11 cellular contexts compared by ENCODE assay signal in genomic region chr13:24267283-24267682, GRCh38. TPM values are rescaled to one million over a fixed set of nuclear protein-coding genes. Genes with fewer than 3 reads are reported as not detected.
DNase-seq lines count a peak whose midpoint lies in the region; ATAC-seq, FAIRE-seq and TF ChIP-seq lines count a peak whose summit lies in the region.
"Had no signal": no experiment of that assay in that cellular context is flagged by ENCODE, and none has a peak within 500 bp of the region (broad histone marks: within the 10 kb centered on the region; RNA-seq: fewer than 3 reads in every experiment).

No MANE protein-coding gene starts in this region.

- peaks cover 0 to 23% (median 0%) of the 10 kb centered on the region in 5 donors for H3K36me3 Mint-ChIP-seq in naive thymus-derived CD4-positive, alpha-beta T cell

- no peak for FAIRE-seq in HepG2 (lab: Jason Lieb, UNC)

- WGBS in liver, result 9% methylated on average over 3 of the region's 3 CpGs
- 98% methylated on average over 3 of the region's 3 CpGs for WGBS in HepG2 (ENCODE audit: low lambda C conversion rate)

- H3K27ac ChIP-seq in liver (ENCODE audit: low read depth in 1 of 2, low read length in 2 of 2), result peak overlapping the region; percentile 64 to 69
- no peak overlapping the region for H3K27ac ChIP-seq in HepG2 (ENCODE audit: extremely low read length, insufficient read depth, low read length)
- peak overlapping the region; percentile 89 for H3K27ac ChIP-seq in naive thymus-derived CD4-positive, alpha-beta T cell (ENCODE audit: low read depth, low read length)
- peak overlapping the region; percentile 63 for H3K27ac ChIP-seq in vagina
- H3K27ac ChIP-seq: foreskin keratinocyte had no signal

- H3K4me3 Mint-ChIP-seq in naive thymus-derived CD4-positive, alpha-beta T cell, result peak overlapping the region; percentile 71 to 96 (median 89)

- H3K4me3 ChIP-seq in liver (ENCODE audit: low read depth in 1 of 3, low read length in 3 of 3), result no peak overlapping the region
- H3K4me3 ChIP-seq in HepG2 (replicated peaks in 1 of 3; ENCODE audit: insufficient read depth in 1 of 3, low read depth in 2 of 3, low read length in 3 of 3), result no peak overlapping the region
- H3K4me3 ChIP-seq in cardiac fibroblast (replicated peaks in 1 of 2; ENCODE audit: low read depth in 2 of 2, low read length in 2 of 2), result peak overlapping the region in 1 of 2 donors; percentile 11
- peak overlapping the region; percentile 74 for H3K4me3 ChIP-seq in naive thymus-derived CD4-positive, alpha-beta T cell (ENCODE audit: low read length)
- peak overlapping the region in 1 of 2 donors; percentile 4 for H3K4me3 ChIP-seq in vagina
- H3K4me3 ChIP-seq in foreskin fibroblast (ENCODE audit: low read depth in 1 of 2, low read length in 2 of 2), result no peak overlapping the region

- peaks cover 0 to 5% (median 0%) of the 10 kb centered on the region in 11 donors for H3K9me3 Mint-ChIP-seq in naive thymus-derived CD4-positive, alpha-beta T cell

- peaks cover 60 to 97% (median 93%) of the 10 kb centered on the region in 7 donors for H3K4me1 Mint-ChIP-seq in naive thymus-derived CD4-positive, alpha-beta T cell

- DNase-seq in HepG2 (ENCODE audit: low spot score) (no peak), cardiac fibroblast (ENCODE audit: low read depth in 2 of 2) (peak; percentile 12 to 55), vagina (ENCODE audit: extremely low spot score in 2 of 2) (no peak), anterior cingulate cortex (lab: John Stamatoyannopoulos, UW) (no peak), foreskin fibroblast (no peak)
- peak in 7 of 9 donors; percentile 39 to 59 (median 51) for DNase-seq in naive thymus-derived CD4-positive, alpha-beta T cell
- DNase-seq: foreskin keratinocyte, posterior cingulate gyrus, SHP77 had no signal

- H3K27me3 Mint-ChIP-seq in naive thymus-derived CD4-positive, alpha-beta T cell, result peaks cover 0 to 3% (median 0%) of the 10 kb centered on the region in 5 donors

- H3K27me3 ChIP-seq in liver (ENCODE audit: control insufficient read depth in 4 of 4, insufficient read depth in 4 of 4, low read length in 3 of 4) (no peaks in the 10 kb centered on the region), HepG2 (ENCODE audit: control insufficient read depth in 1 of 2, insufficient read depth in 2 of 2, low read length in 2 of 2) (no peaks in the 10 kb centered on the region), vagina (no peaks in the 10 kb centered on the region)
- H3K27me3 ChIP-seq in naive thymus-derived CD4-positive, alpha-beta T cell (ENCODE audit: control insufficient read depth in 2 of 2, insufficient read depth in 2 of 2, low read length in 2 of 2), result no peaks in the 10 kb centered on the region
- H3K27me3 ChIP-seq: foreskin keratinocyte had no signal

- H3K79me2 ChIP-seq in HepG2 (ENCODE audit: insufficient read depth, low read length), result peaks cover 5% of the 10 kb centered on the region

- in situ Hi-C loops in HepG2 (cut with HindIII; ENCODE audit: extremely low pct_ligation_motif_present, low pct_unique_long_range_greater_than_20kb), result no loop called here

- CTCF ChIA-PET in HepG2 (lab: Yijun Ruan, JAX; ENCODE audit: low intra/inter-chr PET ratio, low total read pairs), result no interaction called here
- CTCF ChIA-PET in naive thymus-derived CD4-positive, alpha-beta T cell (lab: Charles Lee), result interaction anchor here (1.1 kb wide), 1 partner anchor 36 kb away, joined by 3 read pairs; no protein-coding TSS in a partner anchor

- no peak overlapping the region for H3K4me2 ChIP-seq in HepG2 (ENCODE audit: low read depth, low read length)

- H2AFZ ChIP-seq in HepG2 (ENCODE audit: low read length), result no peak overlapping the region

- TF ChIP-seq EP300 in HepG2 (IDR thresholded peaks at IDR 0.05; ENCODE audit: low read depth in 2 of 2, low read length in 2 of 2) (no peak), HepG2 (CRISPR knock-in tag; IDR thresholded peaks at IDR 0.05; ENCODE audit: borderline replicate concordance) (no peak)

- POLR2A ChIA-PET in HepG2 (lab: Yijun Ruan, JAX), result no interaction called here
- POLR2A ChIA-PET in naive thymus-derived CD4-positive, alpha-beta T cell (lab: Charles Lee), result interaction anchor here (12.5 kb wide), 1 partner anchor 11 kb away, joined by 637 read pairs; no protein-coding TSS in a partner anchor

- no TSS peak for BruUV-seq in HepG2 (replicated peaks; lab: Mats Ljungman, UMichigan)

- TF ChIP-seq CTCF in liver (IDR thresholded peaks at IDR 0.05; ENCODE audit: low read depth, low read length, missing input control) (no peak), HepG2 (CRISPR knock-in tag; IDR thresholded peaks at IDR 0.05) (no peak), cardiac fibroblast (IDR thresholded peaks at IDR 0.05; ENCODE audit: low read depth, low read length) (no peak), vagina (IDR thresholded peaks at IDR 0.05) (no peak), foreskin fibroblast (IDR thresholded peaks at IDR 0.05; ENCODE audit: low read depth, low read length) (no peak)

- TF ChIP-seq POLR2A in HepG2 (IDR thresholded peaks at IDR 0.05; ENCODE audit: insufficient read depth in 1 of 2, low read depth in 2 of 2, low read length in 2 of 2) (no peak), vagina (IDR thresholded peaks at IDR 0.05) (no peak)

- H3K9ac ChIP-seq in liver (ENCODE audit: low read depth in 1 of 2, low read length in 2 of 2) (peak overlapping the region in 1 of 2 donors; percentile 64), HepG2 (ENCODE audit: insufficient read depth, low read depth, low read length) (no peak overlapping the region)

- H3K9me3 ChIP-seq in liver (ENCODE audit: control insufficient read depth in 4 of 4, low read length in 3 of 4) (no peaks in the 10 kb centered on the region), HepG2 (ENCODE audit: low read length) (no peaks in the 10 kb centered on the region), vagina (no peaks in the 10 kb centered on the region)
- no peaks in the 10 kb centered on the region for H3K9me3 ChIP-seq in naive thymus-derived CD4-positive, alpha-beta T cell (ENCODE audit: control insufficient read depth in 2 of 3, low read length in 3 of 3)

- peaks cover 3% of the 10 kb centered on the region; the same call in 1 of the 2 replicates for H4K20me1 ChIP-seq in HepG2 (ENCODE audit: insufficient read depth, low read length)

- no peak for ATAC-seq in HepG2
- ATAC-seq in naive thymus-derived CD4-positive, alpha-beta T cell, result no peak
- ATAC-seq in GM18909 (IDR thresholded peaks at IDR 0.05; ENCODE audit: poor library complexity, unreplicated experiment), result no peak
- ATAC-seq: foreskin keratinocyte had no signal

- peak in 1 of 2 donors; percentile 5 for TF ChIP-seq RAD21 in liver (IDR thresholded peaks at IDR 0.05)
- no peak for TF ChIP-seq RAD21 in HepG2 (CRISPR knock-in tag; IDR thresholded peaks at IDR 0.05)

- peak overlapping the region; percentile 93 to 100 (median 98) for H3K27ac Mint-ChIP-seq in naive thymus-derived CD4-positive, alpha-beta T cell

- intact Hi-C loops in HepG2 (cut with micrococcal nuclease; ENCODE audit: unreplicated experiment) (no loop called here), vagina (cut with DNase I) (no loop called here)
- intact Hi-C loops in naive thymus-derived CD4-positive, alpha-beta T cell (cut with micrococcal nuclease), result loop anchor here in 1 of 2 donors (10.0 kb wide), 1 partner anchor 158 kb away; no protein-coding TSS in a partner anchor

- peaks cover 0 to 2% (median 0%) of the 10 kb centered on the region in 4 donors for H3K36me3 ChIP-seq in liver (ENCODE audit: control insufficient read depth in 4 of 4, insufficient read depth in 3 of 4, low read depth in 1 of 4, low read length in 3 of 4)
- H3K36me3 ChIP-seq in HepG2 (replicated peaks in 1 of 2; ENCODE audit: control insufficient read depth in 1 of 2, insufficient read depth in 2 of 2, low read length in 2 of 2), result peaks cover 3% of the 10 kb centered on the region in 2 experiments; a peak in 3 of 5 replicates
- no peaks in the 10 kb centered on the region for H3K36me3 ChIP-seq in naive thymus-derived CD4-positive, alpha-beta T cell (ENCODE audit: control insufficient read depth in 2 of 3, insufficient read depth in 3 of 3, low read length in 3 of 3)
- H3K36me3 ChIP-seq in vagina, result no peaks in the 10 kb centered on the region

- H3K4me1 ChIP-seq in liver (ENCODE audit: control insufficient read depth in 4 of 4, insufficient read depth in 4 of 4, low read length in 3 of 4), result peaks cover 11 to 51% (median 36%) of the 10 kb centered on the region in 4 donors
- peaks cover 46% of the 10 kb centered on the region for H3K4me1 ChIP-seq in HepG2 (ENCODE audit: insufficient read depth, low read length)
- H3K4me1 ChIP-seq in naive thymus-derived CD4-positive, alpha-beta T cell (ENCODE audit: control insufficient read depth in 2 of 2, insufficient read depth in 2 of 2, low read length in 2 of 2), result peaks cover 80 to 83% of the 10 kb centered on the region in 2 donors
- H3K4me1 ChIP-seq in vagina, result peaks cover 30% of the 10 kb centered on the region
- H3K4me1 ChIP-seq: foreskin keratinocyte had no signal

TF ChIP-seq in HepG2, 621 proteins besides CTCF, POLR2A, EP300 and RAD21 (continues in another document):
- TF ChIP-seq KLF15 (CRISPR knock-in tag; IDR thresholded peaks at IDR 0.05; ENCODE audit: borderline replicate concordance), result no peak

RNA-seq across cellular contexts. Expression of gene C1QTNF9, which starts 42.1 kb away (rescaled TPM):
- total RNA-seq in liver (under 1 TPM in 1 of 2 donors, not detected in 1; 0.25 TPM), HepG2 (2016; rRNA removed; fragmentation: Illumina TruSeq; extraction: Trizol) (not detected in 2 replicates), vagina (not detected)
- polyA plus RNA-seq in liver (under 1 TPM; 0.10 to 0.19 TPM), HepG2 (2011; rRNA removed) (not detected in 2 replicates)
- not detected in 2 replicates for total RNA-seq in HepG2 (2016; cell fraction: cytosol; rRNA removed; fragmentation: Illumina TruSeq; extraction: Trizol; ENCODE audit: low read depth)
- total RNA-seq in HepG2 (2016; cell fraction: insoluble cytoplasmic fraction; rRNA removed; fragmentation: Illumina TruSeq; extraction: Trizol), result not detected in 2 replicates
- not detected in 2 replicates for total RNA-seq in HepG2 (2016; cell fraction: membrane; rRNA removed; fragmentation: Illumina TruSeq; extraction: Trizol)
- total RNA-seq in HepG2 (2016; cell fraction: nucleus; rRNA removed; fragmentation: Illumina TruSeq; extraction: Trizol), result not detected in 2 replicates
- not detected in 2 replicates for polyA plus RNA-seq in HepG2 (2011; cell fraction: cytosol; rRNA removed)
- polyA plus RNA-seq in HepG2 (2011; cell fraction: nucleus; rRNA removed), result not detected in 2 replicates
- not detected in 2 replicates for polyA plus RNA-seq in HepG2 (2012)
- polyA plus RNA-seq in HepG2 (2016; cell fraction: cytosol; fragmentation: Illumina TruSeq; extraction: Trizol; ENCODE audit: low read depth), result not detected in 2 replicates
- not detected in 2 replicates for polyA plus RNA-seq in HepG2 (2016; cell fraction: insoluble cytoplasmic fraction; fragmentation: Illumina TruSeq; extraction: Trizol; ENCODE audit: low read depth)
- not detected in 2 replicates for polyA plus RNA-seq in HepG2 (2016; cell fraction: membrane; fragmentation: Illumina TruSeq; extraction: Trizol; ENCODE audit: low read depth)
- not detected in 2 replicates for polyA plus RNA-seq in HepG2 (2016; cell fraction: nucleus; fragmentation: Illumina TruSeq; extraction: Trizol; ENCODE audit: insufficient read depth, low read depth)
- not detected in 2 replicates for polyA minus RNA-seq in HepG2 (2011; rRNA and poly(A)+ RNA removed; ENCODE audit: low replicate concordance)
- not detected in 2 replicates for polyA minus RNA-seq in HepG2 (2011; cell fraction: cytosol; rRNA and poly(A)+ RNA removed)
- polyA minus RNA-seq in HepG2 (2011; cell fraction: nucleus; rRNA and poly(A)+ RNA removed), result not detected in 2 replicates
- under 1 TPM in 1 of 5 experiments, not detected in 4; 0.19 TPM for total RNA-seq in naive thymus-derived CD4-positive, alpha-beta T cell
- not detected for polyA plus RNA-seq in naive thymus-derived CD4-positive, alpha-beta T cell
- total RNA-seq: foreskin keratinocyte had no signal
- polyA plus RNA-seq: foreskin keratinocyte had no signal

Comparison
In these comparisons a context has a peak if more than half of its experiments do, and no peak if none do; other contexts are left out.
1. DNase-seq: peak in cardiac fibroblast (2 of 2) and naive thymus-derived CD4-positive, alpha-beta T cell (7 of 9); none in HepG2 (single experiment), vagina (0 of 2), anterior cingulate cortex (0 of 58) and foreskin fibroblast (0 of 2).